ENCODE assay signal across 9 cellular contexts in genomic region chr1:205754857-205755256, GRCh38.
"Had no signal": no experiment of that assay in that cellular context is flagged by ENCODE, and none has a peak within 500 bp of the region (broad histone marks: within the 10 kb centered on the region; RNA-seq: fewer than 3 reads in every experiment).

No MANE protein-coding gene starts in this region.

- ATAC-seq: HCT116 had no signal

- H3K4me3 Mint-ChIP-seq: HFFc6 had no signal

- H3K27ac ChIP-seq: GM23248, HL-60 had no signal

- H2AFZ ChIP-seq: GM23248 had no signal

- H3K9ac ChIP-seq: GM23248 had no signal

- H3K9me3 Mint-ChIP-seq: HFFc6 had no signal

- H3K9me3 ChIP-seq: HAP-1 had no signal

- DNase-seq: GM23248, GOT3, H7, HFFc6, IMR-90, KBM-7 had no signal

- H3K36me3 ChIP-seq: HAP-1 had no signal

- H3K4me3 ChIP-seq: GM23248, HAP-1 had no signal
